Comparison of ENCODE assay signal across 12 cellular contexts in genomic region chr14:104863923-104864266, GRCh38. TPM values are rescaled to one million over a fixed set of nuclear protein-coding genes. Genes with fewer than 3 reads are reported as not detected.
DNase-seq lines count a peak whose midpoint lies in the region; ATAC-seq and TF ChIP-seq lines count a peak whose summit lies in the region.
"Had no signal": no experiment of that assay in that cellular context is flagged by ENCODE, and none has a peak within 500 bp of the region (broad histone marks: within the 10 kb centered on the region; RNA-seq: fewer than 3 reads in every experiment).

No MANE protein-coding gene starts in this region.

- no peak for TF ChIP-seq CTCF in RWPE1 (conservative IDR thresholded peaks at IDR 0.05; ENCODE audit: low read depth)
- no peak for TF ChIP-seq CTCF in GM13977 (IDR thresholded peaks at IDR 0.05; ENCODE audit: extremely low read depth, insufficient read depth, missing control alignments)

- CTCF ChIA-PET in RWPE1 (lab: Yijun Ruan, JAX), result interaction anchor here (1.5 to 1.9 kb wide), 2 partner anchors 37 to 95 kb away, joined by 5 to 6 read pairs; no protein-coding TSS in a partner anchor
- CTCF ChIA-PET in activated CD8-positive, alpha-beta T cell treated with anti-CD3 and anti-CD28 coated beads, Interleukin-2, amount 10 ng/mL, durations not matched to agents 7 days and 5 days (lab: Charles Lee), result no interaction called here

- H3K36me3 Mint-ChIP-seq in activated CD8-positive, alpha-beta T cell treated with anti-CD3 and anti-CD28 coated beads, Interleukin-2, amount 10 ng/mL, durations not matched to agents 7 days and 5 days (ENCODE audit: low read depth), result no peaks in the 10 kb centered on the region

- H3K9me3 ChIP-seq in ES-I3 (ENCODE audit: control insufficient read depth, insufficient read depth, low read length) (no peaks in the 10 kb centered on the region), iPS-15b (ENCODE audit: control insufficient read depth, insufficient read depth, low read length) (no peaks in the 10 kb centered on the region), trophoblast cell (ENCODE audit: insufficient read depth, low read depth, low read length) (peaks cover 15% of the 10 kb centered on the region)

- H3K4me1 ChIP-seq in ES-I3 (ENCODE audit: insufficient read depth, low read length) (0 out of 2 replicates have a peak, but pooled peaks cover 8% of the 10 kb centered on the region), iPS-15b (ENCODE audit: control insufficient read depth, insufficient read depth, low read length) (no peaks in the 10 kb centered on the region), trophoblast cell (ENCODE audit: control insufficient read depth in 1 of 2, insufficient read depth in 2 of 2, low read length in 2 of 2) (peaks cover 13 to 20% of the 10 kb centered on the region in 2 experiments)

- peak overlapping the region; percentile 90 for H3K18ac ChIP-seq in trophoblast cell (ENCODE audit: low read length)

- H2BK5ac ChIP-seq in trophoblast cell (ENCODE audit: low read depth, low read length, poor library complexity), result no peak overlapping the region

- H3K27me3 ChIP-seq in iPS-15b (ENCODE audit: control insufficient read depth, insufficient read depth, low read length) (no peaks in the 10 kb centered on the region), trophoblast cell (ENCODE audit: insufficient read depth, low read length) (no peaks in the 10 kb centered on the region)

- in situ Hi-C loops in GM13977 (cut with MboI; ENCODE audit: low pct_unique_long_range_greater_than_20kb, low sequenced_read_pairs, unreplicated experiment), result no loop called here

- POLR2A ChIA-PET in RWPE1 (lab: Yijun Ruan, JAX; ENCODE audit: low non-redundant PET), result interaction anchor here (1.0 to 1.6 kb wide), 2 partner anchors 8 to 111 kb away, joined by 3 to 6 read pairs; partner anchors contain the start of gene SIVA1
- POLR2A ChIA-PET in activated CD8-positive, alpha-beta T cell treated with anti-CD3 and anti-CD28 coated beads, Interleukin-2, amount 10 ng/mL, durations not matched to agents 7 days and 5 days (lab: Charles Lee), result no interaction called here

- no peak for DNase-seq in RWPE1 (ENCODE audit: low spot score)
- peak; percentile 98 for DNase-seq in trophoblast cell
- DNase-seq in activated CD8-positive, alpha-beta T cell treated with anti-CD3 and anti-CD28 coated beads, Interleukin-2, amount 10 ng/mL, durations not matched to agents 7 days and 5 days, result no peak
- DNase-seq in activated CD8-positive, alpha-beta memory T cell treated with anti-CD3 and anti-CD28 coated beads for 24 hours, result no peak
- DNase-seq in GM13977 (ENCODE audit: low spot score), result no peak
- DNase-seq: activated CD4-positive, alpha-beta T cell treated with anti-CD3 and anti-CD28 coated beads, Interleukin-2, amount 10 ng/mL, durations not matched to agents 24 days and 14 days; DND-41; NCI-H1694; RPMI8226 had no signal

- H3K79me2 ChIP-seq in trophoblast cell (ENCODE audit: control insufficient read depth, insufficient read depth, low read length, poor library complexity), result peaks cover 13% of the 10 kb centered on the region

- H3K27ac Mint-ChIP-seq in activated CD8-positive, alpha-beta T cell treated with anti-CD3 and anti-CD28 coated beads, Interleukin-2, amount 10 ng/mL, durations not matched to agents 7 days and 5 days, result no peak overlapping the region
- H3K27ac Mint-ChIP-seq: activated CD4-positive, alpha-beta T cell treated with anti-CD3 and anti-CD28 coated beads, Interleukin-2, amount 10 ng/mL, durations not matched to agents 24 days and 14 days had no signal

- no peaks in the 10 kb centered on the region for H3K36me3 ChIP-seq in ES-I3 (ENCODE audit: insufficient read depth, low read length)
- H3K36me3 ChIP-seq in iPS-15b (ENCODE audit: control insufficient read depth, insufficient read depth, low read length), result peaks cover 5% of the 10 kb centered on the region
- H3K36me3 ChIP-seq in trophoblast cell (ENCODE audit: control insufficient read depth in 1 of 2, insufficient read depth in 2 of 2, low read length in 2 of 2), result peaks cover 6 to 8% of the 10 kb centered on the region in 2 experiments

- no peak overlapping the region for H2AFZ ChIP-seq in trophoblast cell (ENCODE audit: insufficient read depth, low read length, poor library complexity)

- H3K4me3 Mint-ChIP-seq in activated CD8-positive, alpha-beta T cell treated with anti-CD3 and anti-CD28 coated beads, Interleukin-2, amount 10 ng/mL, durations not matched to agents 7 days and 5 days, result no peak overlapping the region

- no peak overlapping the region for H3K4ac ChIP-seq in trophoblast cell (ENCODE audit: low read depth, low read length)

- peaks cover 15% of the 10 kb centered on the region for H3K79me1 ChIP-seq in trophoblast cell (ENCODE audit: low read length)

- H3K14ac ChIP-seq in trophoblast cell (ENCODE audit: low read length), result peak overlapping the region; percentile 19

- peaks cover 23% of the 10 kb centered on the region for H3K27me3 Mint-ChIP-seq in activated CD8-positive, alpha-beta T cell treated with anti-CD3 and anti-CD28 coated beads, Interleukin-2, amount 10 ng/mL, durations not matched to agents 7 days and 5 days (ENCODE audit: low read depth)

- H3K4me2 ChIP-seq in trophoblast cell (ENCODE audit: low read length), result peak overlapping the region; percentile 83

- H3K4me1 Mint-ChIP-seq in activated CD8-positive, alpha-beta T cell treated with anti-CD3 and anti-CD28 coated beads, Interleukin-2, amount 10 ng/mL, durations not matched to agents 7 days and 5 days (ENCODE audit: low read depth), result peaks cover 6% of the 10 kb centered on the region
- H3K4me1 Mint-ChIP-seq: activated CD4-positive, alpha-beta T cell treated with anti-CD3 and anti-CD28 coated beads, Interleukin-2, amount 10 ng/mL, durations not matched to agents 24 days and 14 days had no signal

- H3K27ac ChIP-seq in RWPE1 (peak overlapping the region; percentile 91), trophoblast cell (ENCODE audit: low read depth, low read length) (peak overlapping the region; percentile 86)

- ATAC-seq in HG03025 (IDR thresholded peaks at IDR 0.05; ENCODE audit: low FRiP score, unreplicated experiment), result no peak
- no peak for ATAC-seq in activated CD8-positive, alpha-beta T cell treated with anti-CD3 and anti-CD28 coated beads, Interleukin-2, amount 10 ng/mL, durations not matched to agents 7 days and 5 days

- peak overlapping the region; percentile 89 for H3K9ac ChIP-seq in ES-I3 (ENCODE audit: low read depth, low read length)
- H3K9ac ChIP-seq in iPS-15b (ENCODE audit: low read depth, low read length), result peak overlapping the region; percentile 54
- H3K9ac ChIP-seq in trophoblast cell (ENCODE audit: low read length), result no peak overlapping the region

- H2BK12ac ChIP-seq in trophoblast cell (ENCODE audit: low read length), result no peak overlapping the region

- H3K4me3 ChIP-seq in iPS-15b (ENCODE audit: low read depth, low read length), result peak overlapping the region; percentile 78
- H3K4me3 ChIP-seq in trophoblast cell (ENCODE audit: low read depth, low read length), result peak overlapping the region; percentile 82

- no peak overlapping the region for H2BK120ac ChIP-seq in trophoblast cell (ENCODE audit: insufficient read depth, low read length, poor library complexity)

- WGBS in trophoblast cell (ENCODE audit: extremely low coverage, insufficient coverage, insufficient read length), result no CpG with 5 or more reads among the region's 13 CpGs

- H3K23ac ChIP-seq in trophoblast cell (ENCODE audit: low read length), result no peak overlapping the region

- no peaks in the 10 kb centered on the region for H3K9me3 Mint-ChIP-seq in activated CD8-positive, alpha-beta T cell treated with anti-CD3 and anti-CD28 coated beads, Interleukin-2, amount 10 ng/mL, durations not matched to agents 7 days and 5 days (ENCODE audit: insufficient read depth)
- H3K9me3 Mint-ChIP-seq: activated CD4-positive, alpha-beta T cell treated with anti-CD3 and anti-CD28 coated beads, Interleukin-2, amount 10 ng/mL, durations not matched to agents 24 days and 14 days had no signal

- H2AK5ac ChIP-seq in trophoblast cell (ENCODE audit: low read length), result no peak overlapping the region

- no peak overlapping the region for H4K12ac ChIP-seq in trophoblast cell (ENCODE audit: low read depth, low read length)

- peak overlapping the region; percentile 90 for H4K91ac ChIP-seq in trophoblast cell (ENCODE audit: low read depth, low read length)

- H4K8ac ChIP-seq in trophoblast cell (ENCODE audit: low read depth, low read length), result peak overlapping the region; percentile 89

RNA-seq across cellular contexts. Expression of gene CEP170B, which starts 1.2 kb away (rescaled TPM):
- 34.1 and 36.0 TPM in 2 replicates for polyA plus RNA-seq in trophoblast cell (2013)
- 1 to 10 TPM; 2.5 to 2.7 TPM for total RNA-seq in activated CD8-positive, alpha-beta T cell treated with anti-CD3 and anti-CD28 coated beads, Interleukin-2, amount 10 ng/mL, durations not matched to agents 7 days and 5 days

Comparison
In these comparisons a context has a peak if more than half of its experiments do, and no peak if none do; other contexts are left out.
1. DNase-seq: peak in trophoblast cell (2 of 2); none in RWPE1 (single experiment), activated CD8-positive, alpha-beta T cell treated with anti-CD3 and anti-CD28 coated beads, Interleukin-2, amount 10 ng/mL, durations not matched to agents 7 days and 5 days (single experiment), activated CD8-positive, alpha-beta memory T cell treated with anti-CD3 and anti-CD28 coated beads for 24 hours (single experiment) and GM13977 (single experiment).